In genomic region chr12:27785882-27786570, GRCh38 we compare ENCODE assay signal across 11 cellular contexts. TPM values are rescaled to one million over a fixed set of nuclear protein-coding genes. Genes with fewer than 3 reads are reported as not detected.
A peak's percentile ranks its signal among the peaks of the same experiment; 100 is the strongest.
DNase-seq lines count a peak whose midpoint lies in the region; ATAC-seq lines count a peak whose summit lies in the region.
"Had no signal": no experiment of that assay in that cellular context is flagged by ENCODE, and none has a peak within 500 bp of the region (broad histone marks: within the 10 kb centered on the region; RNA-seq: fewer than 3 reads in every experiment).

No MANE protein-coding gene starts in this region.

- no peak overlapping the region for H3K4me3 Mint-ChIP-seq in activated CD8-positive, alpha-beta T cell treated with anti-CD3 and anti-CD28 coated beads, Interleukin-2, amount 10 ng/mL, durations not matched to agents 7 days and 5 days

- H3K4me2 ChIP-seq in mesenchymal stem cell (ENCODE audit: low read length, poor library complexity, severe bottlenecking): no peak overlapping the region

- peaks cover 28% of the 10 kb centered on the region for H3K79me1 ChIP-seq in mesenchymal stem cell (replicated peaks; ENCODE audit: low read length, poor library complexity, severe bottlenecking)

- POLR2A ChIA-PET in activated CD8-positive, alpha-beta T cell treated with anti-CD3 and anti-CD28 coated beads, Interleukin-2, amount 10 ng/mL, durations not matched to agents 7 days and 5 days (lab: Charles Lee): no interaction called here

- no peak overlapping the region for H2BK12ac ChIP-seq in mesenchymal stem cell (ENCODE audit: low read length in 2 of 2)

- no peaks in the 10 kb centered on the region for H3K9me3 Mint-ChIP-seq in activated CD8-positive, alpha-beta T cell treated with anti-CD3 and anti-CD28 coated beads, Interleukin-2, amount 10 ng/mL, durations not matched to agents 7 days and 5 days (ENCODE audit: insufficient read depth)

- CTCF ChIA-PET in activated CD8-positive, alpha-beta T cell treated with anti-CD3 and anti-CD28 coated beads, Interleukin-2, amount 10 ng/mL, durations not matched to agents 7 days and 5 days (lab: Charles Lee): no interaction called here

- H2BK120ac ChIP-seq in mesenchymal stem cell (ENCODE audit: low read depth, low read length): no peak overlapping the region

- ATAC-seq in GM18861 (IDR thresholded peaks at IDR 0.05; ENCODE audit: unreplicated experiment) (peak; percentile 66), HG02973 (IDR thresholded peaks at IDR 0.05; ENCODE audit: unreplicated experiment) (no peak)
- no peak for ATAC-seq in activated CD8-positive, alpha-beta T cell treated with anti-CD3 and anti-CD28 coated beads, Interleukin-2, amount 10 ng/mL, durations not matched to agents 7 days and 5 days

- no peak overlapping the region for H3K14ac ChIP-seq in mesenchymal stem cell (ENCODE audit: low read length in 2 of 2)

- H3K4ac ChIP-seq in mesenchymal stem cell (ENCODE audit: low read depth in 1 of 2, low read length in 2 of 2): no peak overlapping the region

- no peak overlapping the region for H2AFZ ChIP-seq in mesenchymal stem cell (ENCODE audit: low read depth, low read length)

- WGBS in mesenchymal stem cell: 11% methylated on average over 2 of the region's 3 CpGs

- no peak overlapping the region for H3K9ac ChIP-seq in mesenchymal stem cell (ENCODE audit: low read length)

- no peaks in the 10 kb centered on the region for H3K9me3 ChIP-seq in mesenchymal stem cell (ENCODE audit: control insufficient read depth, low read length)

- peak overlapping the region; percentile 8 for H3K27ac ChIP-seq in mesenchymal stem cell (ENCODE audit: low read length, poor library complexity, severe bottlenecking)
- H3K27ac ChIP-seq: coronary artery had no signal

- H3K4me1 Mint-ChIP-seq in activated CD8-positive, alpha-beta T cell treated with anti-CD3 and anti-CD28 coated beads, Interleukin-2, amount 10 ng/mL, durations not matched to agents 7 days and 5 days (ENCODE audit: low read depth): peaks cover 42% of the 10 kb centered on the region

- DNase-seq in NCI-H1436 (lab: John Stamatoyannopoulos, UW): peak; percentile 40
- DNase-seq in activated CD8-positive, alpha-beta T cell treated with anti-CD3 and anti-CD28 coated beads, Interleukin-2, amount 10 ng/mL, durations not matched to agents 7 days and 5 days: no peak
- peak; percentile 89 for DNase-seq in mesenchymal stem cell
- no peak for DNase-seq in NCI-H2029 treated with DMSO at 0.1 percent for 48 hours (lab: John Stamatoyannopoulos, UW)
- no peak for DNase-seq in pons (ENCODE audit: low spot score)
- DNase-seq in superior temporal gyrus (ENCODE audit: extremely low spot score): no peak

- H3K23ac ChIP-seq in mesenchymal stem cell (ENCODE audit: low read length in 2 of 2): no peak overlapping the region

- peaks cover 2% of the 10 kb centered on the region for H3K4me1 ChIP-seq in mesenchymal stem cell (ENCODE audit: control insufficient read depth, insufficient read depth, low read depth, low read length)

- no peaks in the 10 kb centered on the region for H3K27me3 Mint-ChIP-seq in activated CD8-positive, alpha-beta T cell treated with anti-CD3 and anti-CD28 coated beads, Interleukin-2, amount 10 ng/mL, durations not matched to agents 7 days and 5 days (ENCODE audit: low read depth)

- peaks cover 40% of the 10 kb centered on the region for H3K36me3 Mint-ChIP-seq in activated CD8-positive, alpha-beta T cell treated with anti-CD3 and anti-CD28 coated beads, Interleukin-2, amount 10 ng/mL, durations not matched to agents 7 days and 5 days (ENCODE audit: low read depth)

- no peak overlapping the region for H2AK5ac ChIP-seq in mesenchymal stem cell (ENCODE audit: low read length, severe bottlenecking)

- no peak overlapping the region for H4K91ac ChIP-seq in mesenchymal stem cell (ENCODE audit: low read length)

- H3K36me3 ChIP-seq in mesenchymal stem cell (ENCODE audit: control insufficient read depth in 1 of 2, insufficient read depth in 2 of 2, low read depth in 1 of 2, low read length in 2 of 2): peaks cover 0 to 29% of the 10 kb centered on the region in 2 experiments

- H3K18ac ChIP-seq in mesenchymal stem cell (ENCODE audit: low read depth in 1 of 2, low read length in 2 of 2): no peak overlapping the region

- H4K8ac ChIP-seq in mesenchymal stem cell (ENCODE audit: low read length): no peak overlapping the region

- H2BK15ac ChIP-seq in mesenchymal stem cell (ENCODE audit: low read depth, poor library complexity, severe bottlenecking): no peak overlapping the region

- H3K4me3 ChIP-seq in mesenchymal stem cell (ENCODE audit: insufficient read depth in 1 of 2, low read depth in 1 of 2, low read length in 2 of 2): no peak overlapping the region
- H3K4me3 ChIP-seq: coronary artery had no signal

- no peaks in the 10 kb centered on the region for H3K27me3 ChIP-seq in mesenchymal stem cell (ENCODE audit: control insufficient read depth in 1 of 2, insufficient read depth in 1 of 2, low read length in 2 of 2)

- H3K27ac Mint-ChIP-seq in activated CD8-positive, alpha-beta T cell treated with anti-CD3 and anti-CD28 coated beads, Interleukin-2, amount 10 ng/mL, durations not matched to agents 7 days and 5 days: peak overlapping the region; percentile 1

- H2BK5ac ChIP-seq in mesenchymal stem cell (ENCODE audit: low read depth, low read length, poor library complexity, severe bottlenecking): no peak overlapping the region

RNA-seq across cellular contexts. Expression of gene MANSC4, which starts 6.0 kb away (rescaled TPM):
- not detected for total RNA-seq in activated CD8-positive, alpha-beta T cell treated with anti-CD3 and anti-CD28 coated beads, Interleukin-2, amount 10 ng/mL, durations not matched to agents 7 days and 5 days
- polyA plus RNA-seq in mesenchymal stem cell (2013, experiment 1 of 2): not detected
- polyA plus RNA-seq in mesenchymal stem cell (2013, experiment 2 of 2): not detected
- total RNA-seq: NCI-H460, omental fat pad had no signal

RNA-seq across cellular contexts. Expression of gene KLHL42, which starts 6.0 kb away (rescaled TPM):
- 10 to 100 TPM; 15.9 to 16.9 TPM for total RNA-seq in activated CD8-positive, alpha-beta T cell treated with anti-CD3 and anti-CD28 coated beads, Interleukin-2, amount 10 ng/mL, durations not matched to agents 7 days and 5 days
- 9.8 TPM for polyA plus RNA-seq in mesenchymal stem cell (2013, experiment 1 of 2)
- 10.0 TPM for polyA plus RNA-seq in mesenchymal stem cell (2013, experiment 2 of 2)

Comparison
In these comparisons a context has a peak if more than half of its experiments do, and no peak if none do; other contexts are left out.
1. DNase-seq: peak in NCI-H1436 (single experiment) and mesenchymal stem cell (single experiment); none in activated CD8-positive, alpha-beta T cell treated with anti-CD3 and anti-CD28 coated beads, Interleukin-2, amount 10 ng/mL, durations not matched to agents 7 days and 5 days (single experiment), NCI-H2029 treated with DMSO at 0.1 percent for 48 hours (single experiment), pons (single experiment) and superior temporal gyrus (single experiment).